ENCODE assay signal across 32 cellular contexts in genomic region chr4:16569790-16570189, GRCh38.
"Had no signal": no experiment of that assay in that cellular context is flagged by ENCODE, and none has a peak within 500 bp of the region (broad histone marks: within the 10 kb centered on the region; RNA-seq: fewer than 3 reads in every experiment).

No MANE protein-coding gene starts in this region.

- H3K27me3 Mint-ChIP-seq: activated B cell treated with CpG ODN at 0.5 μM for 24 hours; activated CD4-positive, alpha-beta memory T cell treated with anti-CD3 and anti-CD28 coated beads for 36 hours; activated CD4-positive, alpha-beta T cell treated with anti-CD3 and anti-CD28 coated beads, Interleukin-2, amount 10 ng/mL, durations not matched to agents 24 days and 14 days; activated CD8-positive, alpha-beta T cell treated with anti-CD3 and anti-CD28 coated beads for 36 hours; activated naive CD4-positive, alpha-beta T cell treated with anti-CD3 and anti-CD28 coated beads, Interleukin-2, amount 10 ng/mL, durations not matched to agents 7 days and 5 days; activated naive CD4-positive, alpha-beta T cell treated with anti-CD3 and anti-CD28 coated beads, Interleukin-2, amount 50 U/mL, for 24 hours; activated naive CD8-positive, alpha-beta T cell treated with anti-CD3 and anti-CD28 coated beads, Interleukin-2, amount 10 ng/mL, durations not matched to agents 7 days and 5 days; activated T-cell treated with anti-CD3 and anti-CD28 coated beads, Interleukin-2, amount 50 U/mL, for 24 hours had no signal

- H3K27ac ChIP-seq: adrenal gland, body of pancreas, brain microvascular endothelial cell, breast epithelium, VCaP had no signal

- DNase-seq: activated B cell treated with CpG ODN at 0.5 μM for 24 hours; activated CD4-positive, alpha-beta memory T cell treated with anti-CD3 and anti-CD28 coated beads for 36 hours; activated CD4-positive, alpha-beta T cell treated with anti-CD3 and anti-CD28 coated beads for 4 hours; activated CD4-positive, alpha-beta T cell treated with anti-CD3 and anti-CD28 coated beads, Interleukin-2, amount 10 ng/mL, durations not matched to agents 24 days and 14 days; activated CD4-positive, alpha-beta T cell treated with anti-CD3 and anti-CD28 coated beads, Interleukin-2, amount 50 U/mL, for 1 hour; activated CD4-positive, alpha-beta T cell treated with anti-CD3 and anti-CD28 coated beads, Interleukin-2, amount 50 U/mL, for 4 hours; activated CD4-positive, CD25-positive, alpha-beta regulatory T cell treated with anti-CD3 and anti-CD28 coated beads, Interleukin-2, amount 50 U/mL, for 72 hours; activated CD8-positive, alpha-beta memory T cell treated with anti-CD3 and anti-CD28 coated beads, Interleukin-2, amount 50 U/mL, for 48 hours; activated CD8-positive, alpha-beta T cell treated with anti-CD3 and anti-CD28 coated beads for 36 hours; activated effector memory CD4-positive, alpha-beta T cell treated with Interleukin-2 at 50 U/mL for 16 hours; activated gamma-delta T cell; activated naive CD4-positive, alpha-beta T cell treated with anti-CD3 and anti-CD28 coated beads, Interleukin-2, amount 10 ng/mL, durations not matched to agents 7 days and 5 days; activated naive CD4-positive, alpha-beta T cell treated with Interleukin-2 at 50 U/mL for 16 hours; activated naive CD8-positive, alpha-beta T cell treated with anti-CD3 and anti-CD28 coated beads, Interleukin-2, amount 10 ng/mL, durations not matched to agents 7 days and 5 days; activated T-cell treated with anti-CD3 and anti-CD28 coated beads, Interleukin-2, amount 50 U/mL, for 24 hours; activated T-cell treated with anti-CD3 and anti-CD28 coated beads, Interleukin-2, amount 50 U/mL, for 48 hours; adrenal gland; amniotic stem cell; aorta; body of pancreas; brain microvascular endothelial cell; central memory CD4-positive, alpha-beta T cell; T-helper 1 cell; T-helper 2 cell; T-helper 9 cell had no signal

- H3K9me3 Mint-ChIP-seq: activated B cell treated with CpG ODN at 0.5 μM for 24 hours; activated CD4-positive, alpha-beta memory T cell treated with anti-CD3 and anti-CD28 coated beads for 36 hours; activated CD4-positive, alpha-beta T cell treated with anti-CD3 and anti-CD28 coated beads, Interleukin-2, amount 10 ng/mL, durations not matched to agents 24 days and 14 days; activated CD8-positive, alpha-beta T cell treated with anti-CD3 and anti-CD28 coated beads for 36 hours; activated naive CD4-positive, alpha-beta T cell treated with anti-CD3 and anti-CD28 coated beads, Interleukin-2, amount 10 ng/mL, durations not matched to agents 7 days and 5 days; activated naive CD4-positive, alpha-beta T cell treated with anti-CD3 and anti-CD28 coated beads, Interleukin-2, amount 50 U/mL, for 24 hours; activated naive CD8-positive, alpha-beta T cell treated with anti-CD3 and anti-CD28 coated beads, Interleukin-2, amount 10 ng/mL, durations not matched to agents 7 days and 5 days; activated T-cell treated with anti-CD3 and anti-CD28 coated beads, Interleukin-2, amount 50 U/mL, for 24 hours; activated T-helper 2 cell treated with anti-CD3 and anti-CD28 coated beads, Interferon-gamma antibody, Interleukin-2, Interleukin-4, amounts not matched to agents 10 μg/mL and 5 μg/mL and 100 μg/mL, durations not matched to agents 14 hours and 24 hours and 36 hours; T-helper 1 cell treated with Interleukin-12 subunit alpha and Interleukin-12 subunit beta and Interleukin-4 antibody, amounts not matched to agents 30 μg/mL and 1 μg/mL, for 36 hours; T-helper 2 cell treated with Interferon-gamma antibody and Interleukin-4, amounts not matched to agents 5 μg/mL and 100 μg/mL, for 36 hours had no signal

- ATAC-seq: activated CD8-positive, alpha-beta T cell treated with anti-CD3 and anti-CD28 coated beads for 36 hours; body of pancreas had no signal

- H3K4me1 ChIP-seq: body of pancreas had no signal

- H3K36me3 Mint-ChIP-seq: activated CD4-positive, alpha-beta memory T cell treated with anti-CD3 and anti-CD28 coated beads for 36 hours; activated naive CD4-positive, alpha-beta T cell treated with anti-CD3 and anti-CD28 coated beads, Interleukin-2, amount 10 ng/mL, durations not matched to agents 7 days and 5 days; activated naive CD4-positive, alpha-beta T cell treated with anti-CD3 and anti-CD28 coated beads, Interleukin-2, amount 50 U/mL, for 24 hours; activated naive CD8-positive, alpha-beta T cell; activated naive CD8-positive, alpha-beta T cell treated with anti-CD3 and anti-CD28 coated beads, Interleukin-2, amount 10 ng/mL, durations not matched to agents 7 days and 5 days had no signal

- H3K27me3 ChIP-seq: adrenal gland, body of pancreas, brain microvascular endothelial cell, breast epithelium had no signal

- H3K4me3 ChIP-seq: adrenal gland, body of pancreas, breast epithelium had no signal

- H3K4me3 Mint-ChIP-seq: activated B cell treated with CpG ODN at 0.5 μM for 24 hours; activated CD4-positive, alpha-beta memory T cell treated with anti-CD3 and anti-CD28 coated beads for 36 hours; activated CD4-positive, alpha-beta T cell treated with anti-CD3 and anti-CD28 coated beads, Interleukin-2, amount 10 ng/mL, durations not matched to agents 24 days and 14 days; activated CD8-positive, alpha-beta T cell treated with anti-CD3 and anti-CD28 coated beads for 36 hours; activated naive CD4-positive, alpha-beta T cell treated with anti-CD3 and anti-CD28 coated beads, Interleukin-2, amount 10 ng/mL, durations not matched to agents 7 days and 5 days; activated naive CD4-positive, alpha-beta T cell treated with anti-CD3 and anti-CD28 coated beads, Interleukin-2, amount 50 U/mL, for 24 hours; activated naive CD8-positive, alpha-beta T cell; activated naive CD8-positive, alpha-beta T cell treated with anti-CD3 and anti-CD28 coated beads, Interleukin-2, amount 10 ng/mL, durations not matched to agents 7 days and 5 days; activated T-cell treated with anti-CD3 and anti-CD28 coated beads, Interleukin-2, amount 50 U/mL, for 24 hours; T-helper 1 cell treated with Interleukin-12 subunit alpha and Interleukin-12 subunit beta and Interleukin-4 antibody, amounts not matched to agents 30 μg/mL and 1 μg/mL, for 36 hours; T-helper 2 cell treated with Interferon-gamma antibody and Interleukin-4, amounts not matched to agents 5 μg/mL and 100 μg/mL, for 36 hours had no signal

- H3K36me3 ChIP-seq: adrenal gland, brain microvascular endothelial cell, breast epithelium had no signal

- H3K27ac Mint-ChIP-seq: activated B cell treated with CpG ODN at 0.5 μM for 24 hours; activated CD4-positive, alpha-beta memory T cell treated with anti-CD3 and anti-CD28 coated beads for 36 hours; activated CD4-positive, alpha-beta T cell treated with anti-CD3 and anti-CD28 coated beads, Interleukin-2, amount 10 ng/mL, durations not matched to agents 24 days and 14 days; activated CD8-positive, alpha-beta T cell treated with anti-CD3 and anti-CD28 coated beads for 36 hours; activated naive CD4-positive, alpha-beta T cell treated with anti-CD3 and anti-CD28 coated beads, Interleukin-2, amount 10 ng/mL, durations not matched to agents 7 days and 5 days; activated naive CD4-positive, alpha-beta T cell treated with anti-CD3 and anti-CD28 coated beads, Interleukin-2, amount 50 U/mL, for 24 hours; activated naive CD8-positive, alpha-beta T cell; activated naive CD8-positive, alpha-beta T cell treated with anti-CD3 and anti-CD28 coated beads, Interleukin-2, amount 10 ng/mL, durations not matched to agents 7 days and 5 days; activated T-cell treated with anti-CD3 and anti-CD28 coated beads, Interleukin-2, amount 50 U/mL, for 24 hours; activated T-helper 2 cell treated with anti-CD3 and anti-CD28 coated beads, Interferon-gamma antibody, Interleukin-2, Interleukin-4, amounts not matched to agents 10 μg/mL and 5 μg/mL and 100 μg/mL, durations not matched to agents 14 hours and 24 hours and 36 hours; T-helper 1 cell treated with Interleukin-12 subunit alpha and Interleukin-12 subunit beta and Interleukin-4 antibody, amounts not matched to agents 30 μg/mL and 1 μg/mL, for 36 hours; T-helper 2 cell treated with Interferon-gamma antibody and Interleukin-4, amounts not matched to agents 5 μg/mL and 100 μg/mL, for 36 hours had no signal

- H3K4me1 Mint-ChIP-seq: activated B cell treated with CpG ODN at 0.5 μM for 24 hours; activated CD4-positive, alpha-beta T cell treated with anti-CD3 and anti-CD28 coated beads, Interleukin-2, amount 10 ng/mL, durations not matched to agents 24 days and 14 days; activated naive CD4-positive, alpha-beta T cell treated with anti-CD3 and anti-CD28 coated beads, Interleukin-2, amount 10 ng/mL, durations not matched to agents 7 days and 5 days; activated naive CD4-positive, alpha-beta T cell treated with anti-CD3 and anti-CD28 coated beads, Interleukin-2, amount 50 U/mL, for 24 hours; activated naive CD8-positive, alpha-beta T cell treated with anti-CD3 and anti-CD28 coated beads, Interleukin-2, amount 10 ng/mL, durations not matched to agents 7 days and 5 days had no signal

- H3K9me3 ChIP-seq: adrenal gland, body of pancreas, breast epithelium had no signal
